Comparison of ENCODE assay signal across 30 cellular contexts in genomic region chr10:7399533-7399932, GRCh38. TPM values are rescaled to one million over a fixed set of nuclear protein-coding genes. Genes with fewer than 3 reads are reported as not detected.
A peak's percentile ranks its signal among the peaks of the same experiment; 100 is the strongest.
DNase-seq lines count a peak whose midpoint lies in the region; ATAC-seq, FAIRE-seq and TF ChIP-seq lines count a peak whose summit lies in the region.
"Had no signal": no experiment of that assay in that cellular context is flagged by ENCODE, and none has a peak within 500 bp of the region (broad histone marks: within the 10 kb centered on the region; RNA-seq: fewer than 3 reads in every experiment).

No MANE protein-coding gene starts in this region.

- TF ChIP-seq CTCF in cardiac muscle cell (IDR thresholded peaks at IDR 0.05; ENCODE audit: low read depth, low read length) (no peak), K562 (IDR thresholded peaks at IDR 0.05 in 2 of 3, conservative IDR thresholded peaks at IDR 0.05 in 1 of 3; ENCODE audit: insufficient read depth in 2 of 3, low read depth in 1 of 3, low read length in 3 of 3) (no peak), gastrocnemius medialis (IDR thresholded peaks at IDR 0.05 in 4 of 5, conservative IDR thresholded peaks at IDR 0.05 in 1 of 5) (no peak)

- TF ChIP-seq RAD21 in K562 (CRISPR knock-in tag; conservative IDR thresholded peaks at IDR 0.05 in 1 of 2, IDR thresholded peaks at IDR 0.05 in 1 of 2) = no peak

- no peaks in the 10 kb centered on the region for H3K27me3 Mint-ChIP-seq in activated CD4-positive, alpha-beta T cell treated with anti-CD3 and anti-CD28 coated beads for 36 hours
- H3K27me3 Mint-ChIP-seq: B cell; CD8-positive, alpha-beta memory T cell had no signal

- DNase-seq in activated CD4-positive, alpha-beta T cell treated with anti-CD3 and anti-CD28 coated beads for 36 hours = no peak
- DNase-seq in activated CD4-positive, alpha-beta T cell treated with anti-CD3 and anti-CD28 coated beads, Interleukin-2, amount 50 U/mL, for 1 hour = no peak
- no peak for DNase-seq in cardiac muscle cell (ENCODE audit: low read depth in 1 of 2, low spot score in 1 of 2)
- no peak for DNase-seq in left cardiac atrium
- DNase-seq in K562 (ENCODE audit: extremely low read depth in 1 of 4, low spot score in 3 of 4) = peak in 2 of 4 experiments; percentile 34 to 41
- DNase-seq in gastrocnemius medialis = no peak
- no peak for DNase-seq in NCI-H1048 (lab: John Stamatoyannopoulos, UW)
- no peak for DNase-seq in NCI-H82 (lab: John Stamatoyannopoulos, UW)
- DNase-seq: CD8-positive, alpha-beta memory T cell; DMS 273 treated with DMSO at 0.1 percent for 48 hours; DMS79; EL; GDM1; H9; Kasumi-1; NCI-H1105; NCI-H146; NCI-H1930; NCI-H2107; NCI-H446; NCI-H524 treated with DMSO at 0.1 percent for 48 hours; NCI-H774; NK-92 treated with Interleukin-12 subunit alpha and Interleukin-12 subunit beta, amount 100 ng/mL, for 24 hours; PC-3 had no signal

- H3K4me3 ChIP-seq in cardiac muscle cell = no peak overlapping the region
- H3K4me3 ChIP-seq in K562 = no peak overlapping the region
- H3K4me3 ChIP-seq in gastrocnemius medialis = no peak overlapping the region
- H3K4me3 ChIP-seq: GM12878, GM23338 had no signal

- peaks cover 4% of the 10 kb centered on the region for H3K9me1 ChIP-seq in K562 (ENCODE audit: control insufficient read depth, insufficient read depth, low read length)

- peaks cover 29% of the 10 kb centered on the region for H3K36me3 Mint-ChIP-seq in activated CD4-positive, alpha-beta T cell treated with anti-CD3 and anti-CD28 coated beads for 36 hours (ENCODE audit: low read depth)

- no peak for ATAC-seq in activated CD4-positive, alpha-beta T cell treated with anti-CD3 and anti-CD28 coated beads for 36 hours
- ATAC-seq in left cardiac atrium = no peak
- ATAC-seq in K562 = peak; percentile 84
- no peak for ATAC-seq in gastrocnemius medialis
- ATAC-seq: GM12878, GM23338, HepG2, PC-3 had no signal

- intact Hi-C loops in activated CD4-positive, alpha-beta T cell treated with anti-CD3 and anti-CD28 coated beads for 36 hours (cut with DNase I, micrococcal nuclease) = no loop called here
- intact Hi-C loops in left cardiac atrium (cut with DNase I) = no loop called here
- intact Hi-C loops in K562 (cut with micrococcal nuclease) = no loop called here
- intact Hi-C loops in gastrocnemius medialis (cut with DNase I; ENCODE audit: low total_unique reads) = no loop called here

- H3K9me3 ChIP-seq in cardiac muscle cell (ENCODE audit: low read depth) = no peaks in the 10 kb centered on the region
- no peaks in the 10 kb centered on the region for H3K9me3 ChIP-seq in K562 (replicated peaks; ENCODE audit: control insufficient read depth, insufficient read depth, low read depth, low read length)
- no peaks in the 10 kb centered on the region for H3K9me3 ChIP-seq in gastrocnemius medialis

- no peak overlapping the region for H2AFZ ChIP-seq in K562 (ENCODE audit: low read depth, low read length)
- H2AFZ ChIP-seq: GM23338 had no signal

- BruUV-seq in K562 (replicated peaks; lab: Mats Ljungman, UMichigan) = no TSS peak

- H3K4me1 ChIP-seq in cardiac muscle cell (ENCODE audit: low read depth) (peaks cover 27% of the 10 kb centered on the region), K562 (replicated peaks in 1 of 2; ENCODE audit: control insufficient read depth in 2 of 2, insufficient read depth in 2 of 2, low read length in 2 of 2) (peaks cover 11 to 41% of the 10 kb centered on the region in 2 experiments; a peak in 3 of 5 replicates), gastrocnemius medialis (peaks cover 32 to 49% of the 10 kb centered on the region in 2 donors)

- peaks cover 24% of the 10 kb centered on the region; the same call in 1 of the 2 replicates for H4K20me1 ChIP-seq in K562 (replicated peaks; ENCODE audit: control insufficient read depth, insufficient read depth, low read length)

- in situ Hi-C loops in K562 (cut with MboI) (no loop called here), gastrocnemius medialis (cut with MboI; ENCODE audit: low sequenced_read_pairs in 4 of 4) (no loop called here)

- peak overlapping the region; percentile 12 for H3K27ac Mint-ChIP-seq in activated CD4-positive, alpha-beta T cell treated with anti-CD3 and anti-CD28 coated beads for 36 hours
- H3K27ac Mint-ChIP-seq: B cell, GM23338 had no signal

- H3K36me3 ChIP-seq in cardiac muscle cell = no peaks in the 10 kb centered on the region
- H3K36me3 ChIP-seq in K562 (ENCODE audit: control insufficient read depth, insufficient read depth, low read length) = peaks cover 4% of the 10 kb centered on the region
- H3K36me3 ChIP-seq in gastrocnemius medialis = no peaks in the 10 kb centered on the region

- 11% methylated on average over 3 of the region's 3 CpGs for WGBS in K562 (ENCODE audit: insufficient coverage, low coverage, missing lambda C conversion rate)

- CTCF ChIA-PET in activated CD4-positive, alpha-beta T cell treated with anti-CD3 and anti-CD28 coated beads for 36 hours (lab: Charles Lee) = interaction anchor here (1.1 kb wide), 1 partner anchor 126 kb away, joined by 3 read pairs; no protein-coding TSS in a partner anchor
- CTCF ChIA-PET in K562 (lab: Yijun Ruan, JAX; ENCODE audit: low intra/inter-chr PET ratio) = no interaction called here

- H3K27ac ChIP-seq in cardiac muscle cell (peak overlapping the region; percentile 73), K562 (ENCODE audit: extremely low read depth, low read depth, low read length) (peak overlapping the region; percentile 14; the same call in 1 of the 3 replicates), gastrocnemius medialis (peak overlapping the region; percentile 39 to 84 (median 64))
- H3K27ac ChIP-seq: 22Rv1, C4-2B had no signal

- peaks cover 60% of the 10 kb centered on the region for H3K4me1 Mint-ChIP-seq in activated CD4-positive, alpha-beta T cell treated with anti-CD3 and anti-CD28 coated beads for 36 hours
- H3K4me1 Mint-ChIP-seq: GM23338 had no signal

- H3K9ac ChIP-seq in K562 (ENCODE audit: insufficient read depth in 1 of 2, low read depth in 2 of 2, low read length in 2 of 2) = no peak overlapping the region

- POLR2A ChIA-PET in activated CD4-positive, alpha-beta T cell treated with anti-CD3 and anti-CD28 coated beads for 36 hours (lab: Charles Lee) = no interaction called here
- POLR2A ChIA-PET in K562 (lab: Yijun Ruan, JAX) = interaction anchor here (0.6 to 1.3 kb wide), 2 partner anchors 11 to 147 kb away, joined by 4 to 6 read pairs; partner anchors contain the start of gene SFMBT2

- no peaks in the 10 kb centered on the region for H3K27me3 ChIP-seq in cardiac muscle cell
- no peaks in the 10 kb centered on the region for H3K27me3 ChIP-seq in K562 (ENCODE audit: control insufficient read depth in 2 of 2, insufficient read depth in 2 of 2, low read length in 2 of 2)
- no peaks in the 10 kb centered on the region for H3K27me3 ChIP-seq in gastrocnemius medialis

- H3K4me3 Mint-ChIP-seq in activated CD4-positive, alpha-beta T cell treated with anti-CD3 and anti-CD28 coated beads for 36 hours = no peak overlapping the region
- H3K4me3 Mint-ChIP-seq: B cell, GM23338, H9 had no signal

- TF ChIP-seq POLR2A in K562 (conservative IDR thresholded peaks at IDR 0.05) (no peak), gastrocnemius medialis (IDR thresholded peaks at IDR 0.05) (no peak)

- no peaks in the 10 kb centered on the region for H3K9me3 Mint-ChIP-seq in activated CD4-positive, alpha-beta T cell treated with anti-CD3 and anti-CD28 coated beads for 36 hours (ENCODE audit: low read depth)
- H3K9me3 Mint-ChIP-seq: CD8-positive, alpha-beta memory T cell; GM23338; H9 had no signal

- FAIRE-seq in K562 (lab: Jason Lieb, UNC) = peak; percentile 89
- FAIRE-seq: GM12878, HepG2 had no signal

- H3K79me2 ChIP-seq in K562 (ENCODE audit: control insufficient read depth, insufficient read depth, low read length) = peaks cover 94% of the 10 kb centered on the region

- peak overlapping the region; percentile 50 for H3K4me2 ChIP-seq in K562 (ENCODE audit: insufficient read depth, low read length)
- H3K4me2 ChIP-seq: GM23338 had no signal

- TF ChIP-seq EP300 in K562 (IDR thresholded peaks at IDR 0.05; ENCODE audit: low read length) = no peak

TF ChIP-seq in K562, 482 proteins besides CTCF, POLR2A, EP300 and RAD21:
- TF ChIP-seq TEAD4 (IDR thresholded peaks at IDR 0.05; ENCODE audit: low read length) (0 out of 2 replicates have a peak, but pooled peaks have one; percentile 10), TEAD4 (CRISPR knock-in tag; IDR thresholded peaks at IDR 0.05; ENCODE audit: borderline replicate concordance) (no peak), CBFA2T3 (IDR thresholded peaks at IDR 0.05) (peak; percentile 49), TAL1 (IDR thresholded peaks at IDR 0.05) (peak; percentile 15; the same call in 1 of the 2 replicates), TCF3 (CRISPR knock-in tag; IDR thresholded peaks at IDR 0.05) (0 out of 2 replicates have a peak, but pooled peaks have one; percentile 10), PRPF4 (IDR thresholded peaks at IDR 0.05; ENCODE audit: insufficient read depth, low read depth, low read length, poor library complexity, severe bottlenecking) (no peak)

RNA-seq across cellular contexts. Expression of gene SFMBT2, which starts 11.3 kb away (rescaled TPM):
- 10 to 100 TPM; 17.6 to 18.0 TPM for total RNA-seq in activated CD4-positive, alpha-beta T cell treated with anti-CD3 and anti-CD28 coated beads for 36 hours
- total RNA-seq in cardiac muscle cell = 4.4 and 5.9 TPM in 2 replicates
- 2.4 and 4.3 TPM in 2 replicates for polyA plus RNA-seq in cardiac muscle cell
- total RNA-seq in left cardiac atrium = 10 to 100 TPM in 1 of 2 donors, 1 to 10 TPM in 1; 9.9 to 11.4 TPM
- 51.8 and 114 TPM in 2 replicates for total RNA-seq in K562 (2011; cell fraction: chromatin; rRNA removed; ENCODE audit: low replicate concordance)
- total RNA-seq in K562 (2011; cell fraction: nucleolus; rRNA removed) = 23.8 and 29.5 TPM in 2 replicates
- total RNA-seq in K562 (2011; cell fraction: nucleoplasm; rRNA removed) = 50.7 and 67.7 TPM in 2 replicates
- total RNA-seq in K562 (2014; rRNA removed) = 5.2 and 6.4 TPM in 2 replicates
- total RNA-seq in K562 (2014; rRNA removed; fragmentation: Illumina TruSeq; extraction: Trizol) = 9.6 and 9.9 TPM in 2 replicates
- 7.3 and 7.6 TPM in 2 replicates for total RNA-seq in K562 (2015; rRNA removed; fragmentation: Illumina TruSeq; extraction: Trizol)
- total RNA-seq in K562 (2021) = 12.1 and 13.6 TPM in 2 replicates
- polyA plus RNA-seq in K562 (2011; rRNA removed) = 8.4 and 10.0 TPM in 2 replicates
- 4.1 and 7.4 TPM in 2 replicates for polyA plus RNA-seq in K562 (2011; cell fraction: cytosol; rRNA removed)
- polyA plus RNA-seq in K562 (2011; cell fraction: nucleus; rRNA removed) = 23.9 and 27.9 TPM in 2 replicates
- 5.0 and 6.9 TPM in 2 replicates for polyA plus RNA-seq in K562 (2012)
- 7.8 and 9.2 TPM in 2 replicates for polyA plus RNA-seq in K562 (2014; fragmentation: Illumina TruSeq; extraction: Trizol)
- 1 to 10 TPM; 1.2 TPM for polyA plus RNA-seq in K562 (2014; fragmentation: Nextera tagmentation; extraction: Ambion mirVana)
- polyA plus RNA-seq in K562 (2014; rRNA removed) = 6.2 and 6.5 TPM in 2 replicates
- polyA minus RNA-seq in K562 (2011; rRNA and poly(A)+ RNA removed) = 17.7 and 30.0 TPM in 2 replicates
- 8.5 and 9.5 TPM in 2 replicates for polyA minus RNA-seq in K562 (2011; cell fraction: cytosol; rRNA and poly(A)+ RNA removed)
- polyA minus RNA-seq in K562 (2011; cell fraction: nucleus; rRNA and poly(A)+ RNA removed) = 18.8 and 35.8 TPM in 2 replicates
- total RNA-seq in gastrocnemius medialis = 1 to 10 TPM; 1.1 to 6.9 (median 2.1) TPM

Comparison
In these comparisons a context has a peak if more than half of its experiments do, and no peak if none do; other contexts are left out.
1. H3K27ac ChIP-seq: peak in every context shown above with its lines; median percentile 73 in cardiac muscle cell; 64 in gastrocnemius medialis; 14 in K562.